ENCODE assay signal across 2 cellular contexts in the genomic region with DNA sequence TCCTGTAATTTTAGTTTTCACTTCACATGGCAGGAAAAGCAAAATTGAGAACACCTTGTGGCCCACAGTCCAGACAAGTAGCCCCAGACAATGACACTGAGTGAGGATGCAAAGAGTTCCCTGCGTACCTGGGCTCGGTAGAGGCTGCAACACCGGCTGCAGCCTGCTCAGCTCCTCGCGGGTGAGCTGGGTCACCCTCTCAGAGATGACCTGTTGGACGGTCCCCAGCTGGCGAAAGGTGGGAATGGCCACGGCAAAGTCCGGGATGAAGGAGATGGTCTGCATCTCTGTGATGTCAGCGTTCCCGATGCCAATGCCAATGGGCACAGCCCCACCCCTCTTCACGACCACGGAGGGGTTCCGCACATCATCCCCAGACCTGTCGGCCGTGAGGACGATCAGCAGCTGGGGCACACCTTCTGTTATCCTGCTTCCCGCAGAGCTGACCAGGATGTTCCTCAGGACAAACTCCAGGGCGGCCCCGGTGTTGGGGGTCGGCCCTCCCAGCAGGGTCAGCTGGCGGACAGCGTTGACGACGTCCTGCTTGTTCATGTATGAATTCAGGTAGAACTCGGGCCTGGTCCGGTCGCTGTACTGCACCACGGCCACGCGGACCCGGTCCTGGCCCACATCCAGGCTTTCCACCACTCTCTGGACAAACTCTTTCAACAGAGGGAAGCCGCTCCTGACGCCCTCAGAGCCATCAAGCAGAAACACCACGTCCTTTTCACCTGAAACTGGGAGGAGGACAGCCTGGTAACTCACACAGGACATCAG.
TF ChIP-seq lines count a peak whose summit lies in the region.

No MANE protein-coding gene starts in this region.

TF ChIP-seq in IMR-90, 13 proteins besides CTCF, POLR2A, EP300 and RAD21:
- TF ChIP-seq RFX5 (IDR thresholded peaks at IDR 0.05; ENCODE audit: low read depth, low read length) (no peak), MXI1 (IDR thresholded peaks at IDR 0.05; ENCODE audit: borderline replicate concordance, low read depth, low read length) (no peak), NFE2L2 (IDR thresholded peaks at IDR 0.05; ENCODE audit: low read depth, low read length) (no peak), RCOR1 (IDR thresholded peaks at IDR 0.05; ENCODE audit: insufficient replicate concordance, low read length) (no peak), SMC3 (IDR thresholded peaks at IDR 0.05; ENCODE audit: low read depth, low read length) (no peak), FOS (IDR thresholded peaks at IDR 0.05; ENCODE audit: low read depth, low read length) (no peak), MAZ (IDR thresholded peaks at IDR 0.05; ENCODE audit: borderline replicate concordance, low read depth, low read length) (no peak), CHD1 (IDR thresholded peaks at IDR 0.05; ENCODE audit: low read depth, low read length) (no peak)
- TF ChIP-seq, protein P1, sequence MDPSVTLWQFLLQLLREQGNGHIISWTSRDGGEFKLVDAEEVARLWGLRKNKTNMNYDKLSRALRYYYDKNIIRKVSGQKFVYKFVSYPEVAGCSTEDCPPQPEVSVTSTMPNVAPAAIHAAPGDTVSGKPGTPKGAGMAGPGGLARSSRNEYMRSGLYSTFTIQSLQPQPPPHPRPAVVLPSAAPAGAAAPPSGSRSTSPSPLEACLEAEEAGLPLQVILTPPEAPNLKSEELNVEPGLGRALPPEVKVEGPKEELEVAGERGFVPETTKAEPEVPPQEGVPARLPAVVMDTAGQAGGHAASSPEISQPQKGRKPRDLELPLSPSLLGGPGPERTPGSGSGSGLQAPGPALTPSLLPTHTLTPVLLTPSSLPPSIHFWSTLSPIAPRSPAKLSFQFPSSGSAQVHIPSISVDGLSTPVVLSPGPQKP (IDR thresholded peaks at IDR 0.05; ENCODE audit: borderline replicate concordance, low read depth, low read length), result no peak

TF ChIP-seq in H1, 55 proteins besides CTCF, POLR2A, EP300 and RAD21:
- no peak for TF ChIP-seq SIX5 (IDR thresholded peaks at IDR 0.05; ENCODE audit: low read depth, low read length)
- no peak for TF ChIP-seq HDAC6 (IDR thresholded peaks at IDR 0.05; ENCODE audit: low read depth, low read length)
- TF ChIP-seq CHD7 (IDR thresholded peaks at IDR 0.05; ENCODE audit: insufficient replicate concordance, low read length), result no peak
- no peak for TF ChIP-seq BRCA1 (IDR thresholded peaks at IDR 0.05; ENCODE audit: low read depth, low read length)
